ENCODE assay signal across 14 cellular contexts in the genomic region with DNA sequence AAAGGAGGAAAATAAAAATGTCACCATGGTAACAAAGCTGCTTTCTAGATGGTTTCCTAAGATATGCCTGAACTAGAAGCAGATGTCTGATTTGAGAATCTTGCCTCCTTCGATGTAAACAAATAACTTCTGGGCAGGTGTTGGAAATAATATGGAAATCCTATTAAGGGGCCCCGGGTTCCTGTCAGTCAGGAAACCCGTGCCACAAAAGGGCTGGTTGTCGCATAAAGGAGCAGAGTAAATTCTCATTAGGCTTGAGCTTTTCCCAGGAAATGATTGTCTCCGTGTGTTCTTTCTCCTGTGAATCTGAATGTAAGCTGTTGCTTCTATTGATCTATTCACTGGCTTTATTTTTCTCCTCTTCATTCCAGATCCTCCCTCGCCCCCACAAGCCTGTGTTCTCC.
DNase-seq lines count a peak whose midpoint lies in the region; ATAC-seq, FAIRE-seq and TF ChIP-seq lines count a peak whose summit lies in the region.
"Had no signal": no experiment of that assay in that cellular context is flagged by ENCODE, and none has a peak within 500 bp of the region (broad histone marks: within the 10 kb centered on the region; RNA-seq: fewer than 3 reads in every experiment).

No MANE protein-coding gene starts in this region.

- intact Hi-C loops in aorta (cut with DNase I): no loop called here

- peak overlapping the region; percentile 77 for H3K4me2 ChIP-seq in GM23338
- H3K4me2 ChIP-seq in astrocyte (ENCODE audit: low read length): peak overlapping the region; percentile 30

- H3K36me3 Mint-ChIP-seq in GM23338 (ENCODE audit: low read depth) (peaks cover 2% of the 10 kb centered on the region; the same call in 1 of the 3 replicates), astrocyte (ENCODE audit: low read depth, unreplicated experiment) (peaks cover 7% of the 10 kb centered on the region)

- H3K36me3 ChIP-seq in GM23338 (ENCODE audit: insufficient read depth) (no peaks in the 10 kb centered on the region), astrocyte (ENCODE audit: insufficient read depth, low read length) (no peaks in the 10 kb centered on the region), aorta (ENCODE audit: control insufficient read depth in 1 of 2, insufficient read depth in 2 of 2, low read length in 1 of 2) (no peaks in the 10 kb centered on the region)
- H3K36me3 ChIP-seq: gastrocnemius medialis had no signal

- peak; percentile 49 for ATAC-seq in GM23338
- no peak for ATAC-seq in GM18861 (IDR thresholded peaks at IDR 0.05; ENCODE audit: unreplicated experiment)
- no peak for ATAC-seq in aorta (ENCODE audit: low FRiP score)
- ATAC-seq: CD8-positive, alpha-beta T cell; gastrocnemius medialis; GM12878 had no signal

- H3K4me1 Mint-ChIP-seq in GM23338 (peaks cover 66% of the 10 kb centered on the region), astrocyte (ENCODE audit: low read depth, unreplicated experiment) (peaks cover 43% of the 10 kb centered on the region)

- peaks cover 56% of the 10 kb centered on the region for H3K4me1 ChIP-seq in GM23338 (ENCODE audit: insufficient read depth)
- peaks cover 14% of the 10 kb centered on the region for H3K4me1 ChIP-seq in astrocyte (ENCODE audit: insufficient read depth, low read length)
- H3K4me1 ChIP-seq in aorta (ENCODE audit: control insufficient read depth in 1 of 2, insufficient read depth in 2 of 2, low read length in 2 of 2): no peaks in the 10 kb centered on the region

- H3K9me3 Mint-ChIP-seq in GM23338 (no peaks in the 10 kb centered on the region), astrocyte (ENCODE audit: unreplicated experiment) (no peaks in the 10 kb centered on the region)
- H3K9me3 Mint-ChIP-seq: CD8-positive, alpha-beta T cell; IgD-negative memory B cell had no signal

- H3K4me3 ChIP-seq in GM23338 (peak overlapping the region; percentile 11), astrocyte (ENCODE audit: insufficient read depth, low read depth, low read length) (no peak overlapping the region), aorta (ENCODE audit: low read length in 2 of 2) (no peak overlapping the region)
- H3K4me3 ChIP-seq: gastrocnemius medialis, GM12878 had no signal

- FAIRE-seq in astrocyte (lab: Jason Lieb, UNC): no peak
- FAIRE-seq: bronchial epithelial cell, GM12878 had no signal

- H3K27ac Mint-ChIP-seq in GM23338 (peak overlapping the region; percentile 86), astrocyte (ENCODE audit: unreplicated experiment) (peak overlapping the region; percentile 96)
- H3K27ac Mint-ChIP-seq: CD8-positive, alpha-beta T cell had no signal

- H3K9me3 ChIP-seq in astrocyte (ENCODE audit: insufficient read depth, low read depth, low read length): no peaks in the 10 kb centered on the region
- H3K9me3 ChIP-seq in aorta (ENCODE audit: control insufficient read depth, low read length): no peaks in the 10 kb centered on the region
- H3K9me3 ChIP-seq: gastrocnemius medialis had no signal

- H3K27me3 Mint-ChIP-seq in GM23338 (ENCODE audit: insufficient read depth, low read depth, poor library complexity) (peaks cover 2% of the 10 kb centered on the region), astrocyte (ENCODE audit: low read depth, unreplicated experiment) (no peaks in the 10 kb centered on the region)
- H3K27me3 Mint-ChIP-seq: IgD-negative memory B cell had no signal

- DNase-seq in AG08395 (ENCODE audit: low spot score) (peak; percentile 39), GM23338 (ENCODE audit: low spot score) (peak; percentile 43), astrocyte (ENCODE audit: low read depth) (no peak), lung microvascular endothelial cell (ENCODE audit: low read depth in 2 of 2) (peak; percentile 5 to 87), HCEC 1CT (no peak), aorta (no peak)
- DNase-seq in stimulated activated naive CD4-positive, alpha-beta T cell (lab: John Stamatoyannopoulos, UW): no peak
- DNase-seq: CD8-positive, alpha-beta T cell; gastrocnemius medialis; NCI-H510A had no signal

- 77 to 81% methylated on average over 6 of the region's 6 CpGs for WGBS in aorta, 2 donors

- H3K27ac ChIP-seq in GM23338 (ENCODE audit: low read depth): peak overlapping the region; percentile 92
- no peak overlapping the region for H3K27ac ChIP-seq in astrocyte (ENCODE audit: low read depth, low read length)
- H3K27ac ChIP-seq in aorta (ENCODE audit: low read depth in 1 of 2, low read length in 2 of 2): no peak overlapping the region
- H3K27ac ChIP-seq: gastrocnemius medialis had no signal

- H3K9me2 ChIP-seq in GM23338 (ENCODE audit: insufficient read depth): no peaks in the 10 kb centered on the region

- H3K79me2 ChIP-seq in GM23338 (replicated peaks; ENCODE audit: insufficient read depth) (peaks cover 10% of the 10 kb centered on the region), astrocyte (ENCODE audit: insufficient read depth, low read length) (peaks cover 7% of the 10 kb centered on the region)

- no peak overlapping the region for H2AFZ ChIP-seq in GM23338
- no peak overlapping the region for H2AFZ ChIP-seq in astrocyte (ENCODE audit: low read depth, low read length)

- no peaks in the 10 kb centered on the region for H4K20me1 ChIP-seq in GM23338 (replicated peaks; ENCODE audit: insufficient read depth)
- peaks cover 30% of the 10 kb centered on the region for H4K20me1 ChIP-seq in astrocyte (ENCODE audit: insufficient read depth, low read length)

- H3K27me3 ChIP-seq in GM23338 (ENCODE audit: insufficient read depth) (no peaks in the 10 kb centered on the region), astrocyte (ENCODE audit: insufficient read depth, low read length) (no peaks in the 10 kb centered on the region), aorta (ENCODE audit: control insufficient read depth in 1 of 2, insufficient read depth in 2 of 2, low read length in 1 of 2) (no peaks in the 10 kb centered on the region)
- H3K27me3 ChIP-seq: gastrocnemius medialis had no signal

- H3K4me3 Mint-ChIP-seq in GM23338 (peak overlapping the region; percentile 52), astrocyte (ENCODE audit: unreplicated experiment) (peak overlapping the region; percentile 60)
- H3K4me3 Mint-ChIP-seq: CD8-positive, alpha-beta T cell had no signal

- no peak overlapping the region for H3K9ac ChIP-seq in astrocyte (ENCODE audit: low read length)

- H3F3A ChIP-seq in GM23338 (replicated peaks; ENCODE audit: low read depth): no peaks in the 10 kb centered on the region; the same call in 1 of the 2 replicates

- TF ChIP-seq CTCF in GM23338 (conservative IDR thresholded peaks at IDR 0.05; ENCODE audit: low read depth in 2 of 2) (no peak), astrocyte (IDR thresholded peaks at IDR 0.05; ENCODE audit: insufficient read depth, low read depth, low read length) (no peak)

TF ChIP-seq in GM23338, 12 proteins besides CTCF, POLR2A, EP300 and RAD21:
- TF ChIP-seq CREB1 (CRISPR knock-in tag; IDR thresholded peaks at IDR 0.05; ENCODE audit: low read depth): no peak
TF ChIP-seq in GM23338: peak in this region for 0.

Comparison
In these comparisons a context has a peak if more than half of its experiments do, and no peak if none do; other contexts are left out.
1. DNase-seq: peak in AG08395 (single experiment), GM23338 (single experiment) and lung microvascular endothelial cell (2 of 2); none in astrocyte (single experiment), HCEC 1CT (single experiment), stimulated activated naive CD4-positive, alpha-beta T cell (0 of 6) and aorta (0 of 2).